Comparison of ENCODE assay signal across 34 cellular contexts in the genomic region with DNA sequence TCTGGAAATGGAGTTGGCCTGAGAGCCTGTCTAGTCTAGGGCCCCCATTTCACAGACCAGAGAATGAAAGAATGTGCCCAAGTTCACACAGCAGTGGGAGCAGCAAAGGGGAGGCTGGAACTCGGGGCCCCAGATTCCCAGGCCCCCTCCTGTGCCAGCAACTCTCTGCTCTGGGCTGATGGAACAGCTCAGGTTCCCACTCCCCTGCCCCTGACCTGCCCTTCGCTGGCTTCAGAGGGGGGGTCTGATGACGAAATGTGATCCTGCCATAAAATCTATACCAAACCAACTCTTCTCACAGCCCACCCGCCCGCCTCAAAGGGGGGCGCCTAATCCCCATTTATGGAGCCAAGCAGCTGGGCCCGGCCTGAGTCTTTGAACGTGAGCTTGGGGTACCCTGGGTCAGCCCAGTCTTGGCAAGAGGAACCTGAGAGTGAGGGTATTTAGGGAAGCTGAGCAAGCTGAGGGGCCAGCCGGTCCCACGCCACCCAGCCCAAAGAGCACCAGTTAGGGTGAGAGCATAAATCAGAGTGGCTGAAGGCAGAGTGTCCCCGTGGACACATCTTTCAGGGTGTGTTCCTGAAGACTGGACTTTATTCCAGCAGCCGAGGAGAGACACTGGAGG.
"Had no signal": no experiment of that assay in that cellular context is flagged by ENCODE, and none has a peak within 500 bp of the region (broad histone marks: within the 10 kb centered on the region; RNA-seq: fewer than 3 reads in every experiment).

No MANE protein-coding gene starts in this region.

- H3K4me3 ChIP-seq: ascending aorta, cardiac muscle cell had no signal

- H3K4me1 Mint-ChIP-seq: activated CD4-positive, alpha-beta T cell treated with anti-CD3 and anti-CD28 coated beads, Interleukin-2, amount 10 ng/mL, durations not matched to agents 24 days and 14 days; activated naive CD4-positive, alpha-beta T cell treated with anti-CD3 and anti-CD28 coated beads, Interleukin-2, amount 10 ng/mL, durations not matched to agents 7 days and 5 days; activated naive CD4-positive, alpha-beta T cell treated with anti-CD3 and anti-CD28 coated beads, Interleukin-2, amount 50 U/mL, for 24 hours; activated naive CD8-positive, alpha-beta T cell treated with anti-CD3 and anti-CD28 coated beads, Interleukin-2, amount 10 ng/mL, durations not matched to agents 7 days and 5 days; brain had no signal

- H3K9me3 ChIP-seq: ascending aorta had no signal

- H3K36me3 ChIP-seq: ascending aorta, cardiac muscle cell had no signal

- ATAC-seq: activated CD8-positive, alpha-beta T cell treated with anti-CD3 and anti-CD28 coated beads for 36 hours; activated naive CD8-positive, alpha-beta T cell treated with anti-CD3 and anti-CD28 coated beads, Interleukin-2, amount 50 U/mL, for 24 hours had no signal

- H3K4me3 Mint-ChIP-seq: activated B cell treated with CpG ODN at 0.5 μM for 24 hours; activated CD4-positive, alpha-beta memory T cell treated with anti-CD3 and anti-CD28 coated beads for 36 hours; activated CD4-positive, alpha-beta T cell treated with anti-CD3 and anti-CD28 coated beads, Interleukin-2, amount 10 ng/mL, durations not matched to agents 24 days and 14 days; activated CD8-positive, alpha-beta T cell treated with anti-CD3 and anti-CD28 coated beads for 36 hours; activated naive CD4-positive, alpha-beta T cell treated with anti-CD3 and anti-CD28 coated beads, Interleukin-2, amount 10 ng/mL, durations not matched to agents 7 days and 5 days; activated naive CD4-positive, alpha-beta T cell treated with anti-CD3 and anti-CD28 coated beads, Interleukin-2, amount 50 U/mL, for 24 hours; activated naive CD8-positive, alpha-beta T cell; activated naive CD8-positive, alpha-beta T cell treated with anti-CD3 and anti-CD28 coated beads, Interleukin-2, amount 10 ng/mL, durations not matched to agents 7 days and 5 days; activated naive CD8-positive, alpha-beta T cell treated with anti-CD3 and anti-CD28 coated beads, Interleukin-2, amount 50 U/mL, for 24 hours; brain; T-helper 1 cell treated with Interleukin-12 subunit alpha and Interleukin-12 subunit beta and Interleukin-4 antibody, amounts not matched to agents 30 μg/mL and 1 μg/mL, for 36 hours; T-helper 2 cell treated with Interferon-gamma antibody and Interleukin-4, amounts not matched to agents 5 μg/mL and 100 μg/mL, for 36 hours had no signal

- H3K9me3 Mint-ChIP-seq: activated CD4-positive, alpha-beta memory T cell treated with anti-CD3 and anti-CD28 coated beads for 36 hours; activated CD4-positive, alpha-beta T cell treated with anti-CD3 and anti-CD28 coated beads, Interleukin-2, amount 10 ng/mL, durations not matched to agents 24 days and 14 days; activated CD8-positive, alpha-beta T cell treated with anti-CD3 and anti-CD28 coated beads for 36 hours; activated naive CD4-positive, alpha-beta T cell treated with anti-CD3 and anti-CD28 coated beads, Interleukin-2, amount 10 ng/mL, durations not matched to agents 7 days and 5 days; activated naive CD4-positive, alpha-beta T cell treated with anti-CD3 and anti-CD28 coated beads, Interleukin-2, amount 50 U/mL, for 24 hours; activated naive CD8-positive, alpha-beta T cell treated with anti-CD3 and anti-CD28 coated beads, Interleukin-2, amount 50 U/mL, for 24 hours; activated T-helper 2 cell treated with anti-CD3 and anti-CD28 coated beads, Interferon-gamma antibody, Interleukin-2, Interleukin-4, amounts not matched to agents 10 μg/mL and 5 μg/mL and 100 μg/mL, durations not matched to agents 14 hours and 24 hours and 36 hours; T-helper 1 cell treated with Interleukin-12 subunit alpha and Interleukin-12 subunit beta and Interleukin-4 antibody, amounts not matched to agents 30 μg/mL and 1 μg/mL, for 36 hours; T-helper 2 cell treated with Interferon-gamma antibody and Interleukin-4, amounts not matched to agents 5 μg/mL and 100 μg/mL, for 36 hours had no signal

- FAIRE-seq: TTC549 had no signal

- H3K27me3 ChIP-seq: ascending aorta had no signal

- H3K27ac Mint-ChIP-seq: activated B cell treated with CpG ODN at 0.5 μM for 24 hours; activated CD4-positive, alpha-beta memory T cell treated with anti-CD3 and anti-CD28 coated beads for 36 hours; activated CD4-positive, alpha-beta T cell treated with anti-CD3 and anti-CD28 coated beads, Interleukin-2, amount 10 ng/mL, durations not matched to agents 24 days and 14 days; activated CD8-positive, alpha-beta T cell treated with anti-CD3 and anti-CD28 coated beads for 36 hours; activated naive CD4-positive, alpha-beta T cell treated with anti-CD3 and anti-CD28 coated beads, Interleukin-2, amount 10 ng/mL, durations not matched to agents 7 days and 5 days; activated naive CD4-positive, alpha-beta T cell treated with anti-CD3 and anti-CD28 coated beads, Interleukin-2, amount 50 U/mL, for 24 hours; activated naive CD8-positive, alpha-beta T cell; activated naive CD8-positive, alpha-beta T cell treated with anti-CD3 and anti-CD28 coated beads, Interleukin-2, amount 10 ng/mL, durations not matched to agents 7 days and 5 days; activated naive CD8-positive, alpha-beta T cell treated with anti-CD3 and anti-CD28 coated beads, Interleukin-2, amount 50 U/mL, for 24 hours; activated T-helper 2 cell treated with anti-CD3 and anti-CD28 coated beads, Interferon-gamma antibody, Interleukin-2, Interleukin-4, amounts not matched to agents 10 μg/mL and 5 μg/mL and 100 μg/mL, durations not matched to agents 14 hours and 24 hours and 36 hours; brain; T-helper 1 cell treated with Interleukin-12 subunit alpha and Interleukin-12 subunit beta and Interleukin-4 antibody, amounts not matched to agents 30 μg/mL and 1 μg/mL, for 36 hours; T-helper 2 cell treated with Interferon-gamma antibody and Interleukin-4, amounts not matched to agents 5 μg/mL and 100 μg/mL, for 36 hours had no signal

- H3K27ac ChIP-seq: ascending aorta, cardiac muscle cell, VCaP had no signal

- DNase-seq: activated B cell treated with CpG ODN at 0.5 μM for 24 hours; activated CD4-positive, alpha-beta memory T cell treated with anti-CD3 and anti-CD28 coated beads for 36 hours; activated CD4-positive, alpha-beta T cell treated with anti-CD3 and anti-CD28 coated beads for 4 hours; activated CD4-positive, alpha-beta T cell treated with anti-CD3 and anti-CD28 coated beads, Interleukin-2, amount 10 ng/mL, durations not matched to agents 24 days and 14 days; activated CD4-positive, alpha-beta T cell treated with anti-CD3 and anti-CD28 coated beads, Interleukin-2, amount 50 U/mL, for 1 hour; activated CD4-positive, alpha-beta T cell treated with anti-CD3 and anti-CD28 coated beads, Interleukin-2, amount 50 U/mL, for 4 hours; activated CD4-positive, CD25-positive, alpha-beta regulatory T cell treated with anti-CD3 and anti-CD28 coated beads, Interleukin-2, amount 50 U/mL, for 72 hours; activated CD8-positive, alpha-beta memory T cell treated with anti-CD3 and anti-CD28 coated beads, Interleukin-2, amount 50 U/mL, for 4 hours; activated CD8-positive, alpha-beta T cell treated with anti-CD3 and anti-CD28 coated beads for 36 hours; activated effector memory CD4-positive, alpha-beta T cell treated with Interleukin-2 at 50 U/mL for 16 hours; activated gamma-delta T cell; activated naive CD4-positive, alpha-beta T cell treated with anti-CD3 and anti-CD28 coated beads, Interleukin-2, amount 10 ng/mL, durations not matched to agents 7 days and 5 days; activated naive CD4-positive, alpha-beta T cell treated with Interleukin-2 at 50 U/mL for 16 hours; activated naive CD8-positive, alpha-beta T cell treated with anti-CD3 and anti-CD28 coated beads, Interleukin-2, amount 10 ng/mL, durations not matched to agents 7 days and 5 days; activated naive CD8-positive, alpha-beta T cell treated with anti-CD3 and anti-CD28 coated beads, Interleukin-2, amount 50 U/mL, for 24 hours; activated T-cell treated with anti-CD3 and anti-CD28 coated beads for 4 hours; activated T-cell treated with anti-CD3 and anti-CD28 coated beads, Interleukin-2, amount 50 U/mL, for 1 hour; activated T-cell treated with anti-CD3 and anti-CD28 coated beads, Interleukin-2, amount 50 U/mL, for 48 hours; amygdala; anterior cingulate cortex; central memory CD4-positive, alpha-beta T cell; T-helper 1 cell; T-helper 2 cell; T-helper 9 cell had no signal

- H3K36me3 Mint-ChIP-seq: activated CD4-positive, alpha-beta memory T cell treated with anti-CD3 and anti-CD28 coated beads for 36 hours; activated naive CD4-positive, alpha-beta T cell treated with anti-CD3 and anti-CD28 coated beads, Interleukin-2, amount 10 ng/mL, durations not matched to agents 7 days and 5 days; activated naive CD4-positive, alpha-beta T cell treated with anti-CD3 and anti-CD28 coated beads, Interleukin-2, amount 50 U/mL, for 24 hours; activated naive CD8-positive, alpha-beta T cell; activated naive CD8-positive, alpha-beta T cell treated with anti-CD3 and anti-CD28 coated beads, Interleukin-2, amount 10 ng/mL, durations not matched to agents 7 days and 5 days; brain had no signal
